ENCODE assay signal across 7 cellular contexts in the genomic region with DNA sequence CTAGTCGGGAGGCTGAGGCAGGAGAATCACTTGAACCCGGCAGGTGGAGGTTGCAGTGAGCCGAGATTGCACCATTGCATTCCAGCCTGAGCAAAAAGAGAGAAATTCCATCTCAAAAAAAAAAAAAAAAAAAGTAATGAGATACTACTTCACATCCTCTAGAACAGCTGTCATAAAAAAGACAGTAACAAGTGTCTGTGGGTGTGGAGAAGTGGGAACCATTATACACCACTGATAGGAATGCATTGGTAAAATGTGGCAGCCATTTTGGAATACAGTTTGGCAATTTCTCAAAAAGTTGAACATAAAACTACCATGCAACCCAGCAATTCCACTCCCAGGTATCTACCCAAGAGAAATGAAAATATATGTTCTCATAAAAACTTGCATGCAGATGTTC.
"Had no signal": no experiment of that assay in that cellular context is flagged by ENCODE, and none has a peak within 500 bp of the region (broad histone marks: within the 10 kb centered on the region; RNA-seq: fewer than 3 reads in every experiment).

No MANE protein-coding gene starts in this region.

- H3K4me3 Mint-ChIP-seq: H9 had no signal

- H3K27ac ChIP-seq: GM23248 had no signal

- H3K9ac ChIP-seq: GM23248 had no signal

- FAIRE-seq: H54, HTR-8/SVneo had no signal

- H3K27ac Mint-ChIP-seq: H9 had no signal

- H2AFZ ChIP-seq: GM23248 had no signal

- H3K4me1 Mint-ChIP-seq: H9 had no signal

- DNase-seq: GM23248, GOT3, H9, HCEC 1CT, IMR-90 had no signal

- H3K9me3 Mint-ChIP-seq: H9 had no signal

- H3K4me3 ChIP-seq: GM23248 had no signal
